Comparison of ENCODE assay signal across 15 cellular contexts in genomic region chr2:8198776-8199382, GRCh38.
"Had no signal": no experiment of that assay in that cellular context is flagged by ENCODE, and none has a peak within 500 bp of the region (broad histone marks: within the 10 kb centered on the region; RNA-seq: fewer than 3 reads in every experiment).

No MANE protein-coding gene starts in this region.

- H3K27ac Mint-ChIP-seq: activated CD8-positive, alpha-beta T cell treated with anti-CD3 and anti-CD28 coated beads for 36 hours; activated naive CD4-positive, alpha-beta T cell treated with anti-CD3 and anti-CD28 coated beads, Interleukin-2, amount 50 U/mL, for 24 hours; nephron; stimulated activated naive CD8-positive, alpha-beta T cell treated with anti-CD3 and anti-CD28 coated beads, Interleukin-15, amount 100 ng/mL, for 72 hours had no signal

- H3K27me3 ChIP-seq: spleen had no signal

- FAIRE-seq: colon, endometrium, kidney had no signal

- ATAC-seq: activated CD8-positive, alpha-beta T cell treated with anti-CD3 and anti-CD28 coated beads for 36 hours; activated T-cell treated with anti-CD3 and anti-CD28 coated beads, Interleukin-2, amount 50 U/mL, for 4 hours; psoas muscle; sciatic nerve; stimulated activated naive CD8-positive, alpha-beta T cell treated with anti-CD3 and anti-CD28 coated beads, Interleukin-15, amount 100 ng/mL, for 72 hours had no signal

- H3K4me3 Mint-ChIP-seq: activated CD8-positive, alpha-beta T cell treated with anti-CD3 and anti-CD28 coated beads for 36 hours; activated naive CD4-positive, alpha-beta T cell treated with anti-CD3 and anti-CD28 coated beads, Interleukin-2, amount 50 U/mL, for 24 hours; activated T-cell treated with anti-CD3 and anti-CD28 coated beads, Interleukin-2, amount 50 U/mL, for 4 hours; nephron; stimulated activated naive CD8-positive, alpha-beta T cell treated with anti-CD3 and anti-CD28 coated beads, Interleukin-15, amount 100 ng/mL, for 72 hours had no signal

- H3K4me3 ChIP-seq: left ventricle myocardium inferior, psoas muscle, spleen had no signal

- H3K4me1 ChIP-seq: left ventricle myocardium inferior, psoas muscle, spleen had no signal

- H3K4me1 Mint-ChIP-seq: activated naive CD4-positive, alpha-beta T cell treated with anti-CD3 and anti-CD28 coated beads, Interleukin-2, amount 50 U/mL, for 24 hours; stimulated activated naive CD8-positive, alpha-beta T cell treated with anti-CD3 and anti-CD28 coated beads, Interleukin-15, amount 100 ng/mL, for 72 hours had no signal

- DNase-seq: activated CD4-positive, alpha-beta T cell treated with anti-CD3 and anti-CD28 coated beads for 4 hours; activated CD8-positive, alpha-beta T cell treated with anti-CD3 and anti-CD28 coated beads for 36 hours; activated effector memory CD4-positive, alpha-beta T cell treated with anti-CD3 and anti-CD28 coated beads, Interleukin-2, amount 50 U/mL, for 16 hours; activated T-cell treated with anti-CD3 and anti-CD28 coated beads, Interleukin-2, amount 50 U/mL, for 4 hours; kidney; left ventricle myocardium inferior; psoas muscle; spleen; stimulated activated naive CD8-positive, alpha-beta T cell treated with anti-CD3 and anti-CD28 coated beads, Interleukin-15, amount 100 ng/mL, for 72 hours; T-helper 9 cell had no signal

- H3K36me3 ChIP-seq: left ventricle myocardium inferior, spleen had no signal

- H3K9me3 ChIP-seq: left ventricle myocardium inferior, psoas muscle had no signal

- H3K27ac ChIP-seq: left ventricle myocardium inferior, psoas muscle, spleen had no signal

- H3K27me3 Mint-ChIP-seq: activated CD8-positive, alpha-beta T cell treated with anti-CD3 and anti-CD28 coated beads for 36 hours had no signal
